ENCODE assay signal across 3 cellular contexts in genomic region chr1:3461934-3462275, GRCh38.
TF ChIP-seq lines count a peak whose summit lies in the region.

No MANE protein-coding gene starts in this region.

TF ChIP-seq in GM23338, 12 proteins besides CTCF, POLR2A, EP300 and RAD21:
- no peak for TF ChIP-seq EZH2 (IDR thresholded peaks at IDR 0.05; ENCODE audit: low read depth, unreplicated experiment)
- TF ChIP-seq ZNF114 (CRISPR knock-in tag; IDR thresholded peaks at IDR 0.05), result no peak
- no peak for TF ChIP-seq ZNF331 (CRISPR knock-in tag; IDR thresholded peaks at IDR 0.05; ENCODE audit: low read depth)
- no peak for TF ChIP-seq CREB1 (CRISPR knock-in tag; IDR thresholded peaks at IDR 0.05; ENCODE audit: low read depth)
- TF ChIP-seq NANOG (IDR thresholded peaks at IDR 0.05; ENCODE audit: borderline replicate concordance), result no peak
- no peak for TF ChIP-seq ETS1 (IDR thresholded peaks at IDR 0.05)

TF ChIP-seq in H1, 55 proteins besides CTCF, POLR2A, EP300 and RAD21:
- TF ChIP-seq HDAC6 (IDR thresholded peaks at IDR 0.05; ENCODE audit: low read depth, low read length), result no peak
TF ChIP-seq in H1: peak in this region for 0.

TF ChIP-seq in HepG2, 621 proteins besides CTCF, POLR2A, EP300 and RAD21:
- no peak for TF ChIP-seq HMG20A (CRISPR knock-in tag; IDR thresholded peaks at IDR 0.05; ENCODE audit: borderline replicate concordance)
- no peak for TF ChIP-seq TCF7 (IDR thresholded peaks at IDR 0.05; ENCODE audit: low read depth)
- no peak for TF ChIP-seq CHD4 (IDR thresholded peaks at IDR 0.05; ENCODE audit: borderline replicate concordance, low read length)
- no peak for TF ChIP-seq NFRKB (IDR thresholded peaks at IDR 0.05)
- TF ChIP-seq XBP1 (CRISPR knock-in tag; IDR thresholded peaks at IDR 0.05), result no peak
- TF ChIP-seq THRA (CRISPR knock-in tag; IDR thresholded peaks at IDR 0.05; ENCODE audit: borderline replicate concordance), result no peak
- TF ChIP-seq ZNF282 (IDR thresholded peaks at IDR 0.05; ENCODE audit: partially characterized antibody), result no peak
- TF ChIP-seq HNRNPK (IDR thresholded peaks at IDR 0.05; ENCODE audit: low read depth, low read length, poor library complexity, severe bottlenecking), result no peak
- TF ChIP-seq ZNF7 (CRISPR knock-in tag; IDR thresholded peaks at IDR 0.05), result no peak
- no peak for TF ChIP-seq ZNF124 (CRISPR knock-in tag; IDR thresholded peaks at IDR 0.05)
